ENCODE assay signal across 18 cellular contexts in the genomic region with DNA sequence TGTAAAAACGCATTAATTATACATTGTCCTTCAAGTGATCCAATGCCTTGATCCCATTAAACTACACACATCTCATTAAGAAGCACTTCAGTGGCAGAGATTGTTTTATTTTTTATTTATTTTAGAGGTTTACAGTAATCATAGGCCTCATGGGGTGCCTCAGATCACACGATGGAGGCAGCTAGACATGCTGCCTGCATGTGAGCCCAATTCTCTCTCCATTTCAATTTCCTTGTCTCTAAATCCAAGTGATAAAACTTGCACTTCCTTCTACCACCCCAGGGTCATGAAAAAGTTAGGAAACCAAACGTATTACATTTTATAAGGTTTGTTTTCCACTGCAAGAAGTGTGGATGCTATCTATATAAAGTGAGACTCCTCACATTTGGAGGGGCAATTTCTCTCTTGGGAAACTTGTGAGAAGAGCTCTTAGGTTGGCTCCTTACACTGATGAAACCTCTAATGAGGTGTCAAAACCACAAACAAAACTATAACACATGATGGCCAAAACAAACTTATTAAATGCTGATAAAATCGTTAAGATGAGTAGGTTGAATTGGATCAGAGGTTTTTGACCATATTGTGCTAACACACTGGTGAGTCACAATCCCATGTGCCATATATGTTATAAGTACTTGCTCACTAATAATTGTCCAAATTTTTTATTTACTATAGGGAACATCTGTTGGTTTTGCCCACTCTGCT. TPM values are rescaled to one million over a fixed set of nuclear protein-coding genes. Genes with fewer than 3 reads are reported as not detected.
DNase-seq lines count a peak whose midpoint lies in the region; ATAC-seq, FAIRE-seq and TF ChIP-seq lines count a peak whose summit lies in the region.
"Had no signal": no experiment of that assay in that cellular context is flagged by ENCODE, and none has a peak within 500 bp of the region (broad histone marks: within the 10 kb centered on the region; RNA-seq: fewer than 3 reads in every experiment).

No MANE protein-coding gene starts in this region.

- H3K9me3 ChIP-seq in mucosa of descending colon (no peaks in the 10 kb centered on the region), testis (no peaks in the 10 kb centered on the region)
- H3K9me3 ChIP-seq: A549, HAP-1 had no signal

- no peak overlapping the region for H3K27ac ChIP-seq in testis
- H3K27ac ChIP-seq: 22Rv1, A549, C4-2B, GM23248 had no signal

- H3K27me3 Mint-ChIP-seq in stimulated activated naive CD8-positive, alpha-beta T cell treated with anti-CD3 and anti-CD28 coated beads, Interleukin-15, Interleukin-2, amounts not matched to agents 100 ng/mL and 50 ng/mL, for 24 hours: no peaks in the 10 kb centered on the region
- no peaks in the 10 kb centered on the region for H3K27me3 Mint-ChIP-seq in central memory CD8-positive, alpha-beta T cell
- H3K27me3 Mint-ChIP-seq: CD4-positive, alpha-beta T cell had no signal

- intact Hi-C loops in mucosa of descending colon (cut with DNase I, micrococcal nuclease) (no loop called here), testis (cut with DNase I; ENCODE audit: low total_unique reads) (no loop called here)

- H3K27ac Mint-ChIP-seq in stimulated activated naive CD8-positive, alpha-beta T cell treated with anti-CD3 and anti-CD28 coated beads, Interleukin-15, Interleukin-2, amounts not matched to agents 100 ng/mL and 50 ng/mL, for 24 hours: peak overlapping the region; percentile 10
- peak overlapping the region; percentile 20 for H3K27ac Mint-ChIP-seq in central memory CD8-positive, alpha-beta T cell (ENCODE audit: low read depth)
- H3K27ac Mint-ChIP-seq: CD4-positive, alpha-beta T cell had no signal

- FAIRE-seq in frontal cortex (lab: Jason Lieb, UNC): no peak
- FAIRE-seq: A549 had no signal

- H3K4me1 Mint-ChIP-seq in stimulated activated naive CD8-positive, alpha-beta T cell treated with anti-CD3 and anti-CD28 coated beads, Interleukin-15, Interleukin-2, amounts not matched to agents 100 ng/mL and 50 ng/mL, for 24 hours (ENCODE audit: low read depth): no peaks in the 10 kb centered on the region
- H3K4me1 Mint-ChIP-seq in central memory CD8-positive, alpha-beta T cell: peaks cover 35% of the 10 kb centered on the region

- 72 to 75% methylated on average over 4 of the region's 4 CpGs for WGBS in testis, 2 donors

- no peak for TF ChIP-seq CTCF in mucosa of descending colon (IDR thresholded peaks at IDR 0.05)
- TF ChIP-seq CTCF in testis (IDR thresholded peaks at IDR 0.05): no peak

- no peaks in the 10 kb centered on the region for H3K36me3 ChIP-seq in mucosa of descending colon (ENCODE audit: low read depth)
- no peaks in the 10 kb centered on the region for H3K36me3 ChIP-seq in testis (ENCODE audit: low read depth, missing control alignments)
- H3K36me3 ChIP-seq: HAP-1 had no signal

- TF ChIP-seq POLR2A in testis (IDR thresholded peaks at IDR 0.05): no peak

- H3K4me3 ChIP-seq in mucosa of descending colon (no peak overlapping the region), testis (no peak overlapping the region)
- H3K4me3 ChIP-seq: A549, GM23248, HAP-1 had no signal

- H3K4me1 ChIP-seq in mucosa of descending colon (ENCODE audit: low read depth) (no peaks in the 10 kb centered on the region), testis (peaks cover 7% of the 10 kb centered on the region)
- H3K4me1 ChIP-seq: A549, HAP-1 had no signal

- no peak for ATAC-seq in stimulated activated naive CD8-positive, alpha-beta T cell treated with anti-CD3 and anti-CD28 coated beads, Interleukin-15, Interleukin-2, amounts not matched to agents 100 U/mL and 50 U/mL, for 24 hours
- ATAC-seq in central memory CD8-positive, alpha-beta T cell (replicated peaks; ENCODE audit: extremely low read depth, poor library complexity, severe bottlenecking): peak; percentile 72
- peak; percentile 48 for ATAC-seq in mucosa of descending colon
- ATAC-seq in GM21526 (IDR thresholded peaks at IDR 0.05; ENCODE audit: low FRiP score, unreplicated experiment): no peak
- ATAC-seq: A549 had no signal

- H3K27me3 ChIP-seq in testis: no peaks in the 10 kb centered on the region

- H3K9me3 Mint-ChIP-seq in stimulated activated naive CD8-positive, alpha-beta T cell treated with anti-CD3 and anti-CD28 coated beads, Interleukin-15, Interleukin-2, amounts not matched to agents 100 ng/mL and 50 ng/mL, for 24 hours: no peaks in the 10 kb centered on the region
- H3K9me3 Mint-ChIP-seq in central memory CD8-positive, alpha-beta T cell: no peaks in the 10 kb centered on the region
- H3K9me3 Mint-ChIP-seq: CD4-positive, alpha-beta T cell had no signal

- no peak for DNase-seq in stimulated activated naive CD8-positive, alpha-beta T cell treated with anti-CD3 and anti-CD28 coated beads, Interleukin-15, Interleukin-2, amounts not matched to agents 100 U/mL and 50 U/mL, for 24 hours
- DNase-seq in central memory CD8-positive, alpha-beta T cell (ENCODE audit: low spot score in 2 of 2): no peak
- no peak for DNase-seq in mucosa of descending colon
- no peak for DNase-seq in dermis blood vessel endothelial cell
- no peak for DNase-seq in frontal cortex (ENCODE audit: low spot score in 2 of 2)
- no peak for DNase-seq in testis
- DNase-seq: AML-193; Calu3; CD4-positive, alpha-beta T cell; DMS79 treated with DMSO at 0.1 percent for 48 hours; GF-D8; GM23248 had no signal

- H3K36me3 Mint-ChIP-seq in stimulated activated naive CD8-positive, alpha-beta T cell treated with anti-CD3 and anti-CD28 coated beads, Interleukin-15, Interleukin-2, amounts not matched to agents 100 ng/mL and 50 ng/mL, for 24 hours (ENCODE audit: low read depth): no peaks in the 10 kb centered on the region
- H3K36me3 Mint-ChIP-seq in central memory CD8-positive, alpha-beta T cell (ENCODE audit: insufficient read depth): peaks cover 2% of the 10 kb centered on the region

- no peak overlapping the region for H3K4me3 Mint-ChIP-seq in stimulated activated naive CD8-positive, alpha-beta T cell treated with anti-CD3 and anti-CD28 coated beads, Interleukin-15, Interleukin-2, amounts not matched to agents 100 ng/mL and 50 ng/mL, for 24 hours
- peak overlapping the region; percentile 17 for H3K4me3 Mint-ChIP-seq in central memory CD8-positive, alpha-beta T cell
- H3K4me3 Mint-ChIP-seq: CD4-positive, alpha-beta T cell had no signal

RNA-seq across cellular contexts. Expression of a gene that starts 22.3 kb away (rescaled TPM):
- total RNA-seq in mucosa of descending colon: 10 to 100 TPM; 66.6 to 97.7 (median 87.5) TPM
- total RNA-seq in dermis blood vessel endothelial cell: 180 and 256 TPM in 2 replicates
- 79.9 TPM for total RNA-seq in frontal cortex
- 100 to 1,000 TPM in 1 of 2 donors, 10 to 100 TPM in 1; 90.2 to 118 TPM for total RNA-seq in testis
- 55.5 TPM for polyA plus RNA-seq in testis (ENCODE audit: insufficient read depth, low read depth, low replicate concordance)

Comparison
In these comparisons a context has a peak if more than half of its experiments do, and no peak if none do; other contexts are left out.
1. ATAC-seq: peak in central memory CD8-positive, alpha-beta T cell (single experiment) and mucosa of descending colon (single experiment); none in stimulated activated naive CD8-positive, alpha-beta T cell treated with anti-CD3 and anti-CD28 coated beads, Interleukin-15, Interleukin-2, amounts not matched to agents 100 U/mL and 50 U/mL, for 24 hours (single experiment) and GM21526 (single experiment).